17 cellular contexts compared by ENCODE assay signal in the genomic region with DNA sequence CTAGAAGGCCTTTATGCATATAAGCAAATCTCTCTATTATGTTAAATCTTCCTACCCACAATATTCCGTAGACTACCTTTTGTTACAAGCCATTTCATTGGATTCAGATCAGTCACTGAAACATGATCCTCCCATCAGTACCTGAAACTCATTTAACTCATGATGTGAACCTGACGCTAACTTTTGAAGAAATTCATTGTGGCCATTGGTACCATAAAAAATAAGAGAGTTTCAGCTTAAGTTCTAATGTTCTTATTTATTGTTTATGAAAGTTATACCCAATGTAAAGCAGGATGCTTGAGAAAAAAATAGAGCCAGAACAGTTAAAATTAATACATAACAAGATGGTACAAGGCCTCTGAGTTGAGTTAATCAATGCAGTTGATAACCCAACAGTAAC.
A peak's percentile ranks its signal among the peaks of the same experiment; 100 is the strongest.
DNase-seq lines count a peak whose midpoint lies in the region; ATAC-seq and TF ChIP-seq lines count a peak whose summit lies in the region.
"Had no signal": no experiment of that assay in that cellular context is flagged by ENCODE, and none has a peak within 500 bp of the region (broad histone marks: within the 10 kb centered on the region; RNA-seq: fewer than 3 reads in every experiment).

No MANE protein-coding gene starts in this region.

- H3K27ac Mint-ChIP-seq in GM23338, result peak overlapping the region; percentile 49
- H3K27ac Mint-ChIP-seq: B cell; CD8-positive, alpha-beta T cell had no signal

- H3K4me3 ChIP-seq in GM23338, result no peak overlapping the region
- H3K4me3 ChIP-seq in dorsolateral prefrontal cortex, result no peak overlapping the region
- no peak overlapping the region for H3K4me3 ChIP-seq in gastrocnemius medialis
- H3K4me3 ChIP-seq: BLaER1 treated with 17β-estradiol and CSF1 and Interleukin-3, amounts not matched to agents 10 nM and 100 nM; GM23248 had no signal

- no peak overlapping the region for H3K4me3 Mint-ChIP-seq in GM23338
- H3K4me3 Mint-ChIP-seq: B cell; CD8-positive, alpha-beta T cell had no signal

- H3K27me3 Mint-ChIP-seq in GM23338 (ENCODE audit: insufficient read depth, low read depth, poor library complexity), result peaks cover 1% of the 10 kb centered on the region
- H3K27me3 Mint-ChIP-seq: B cell had no signal

- H4K20me1 ChIP-seq in GM23338 (replicated peaks; ENCODE audit: insufficient read depth), result no peaks in the 10 kb centered on the region
- H4K20me1 ChIP-seq: BLaER1 treated with 17β-estradiol and CSF1 and Interleukin-3, amounts not matched to agents 10 nM and 100 nM had no signal

- DNase-seq in GM23338 (ENCODE audit: low spot score) (no peak), dorsolateral prefrontal cortex (no peak), midbrain (lab: John Stamatoyannopoulos, UW) (peak; percentile 30), superior temporal gyrus (ENCODE audit: extremely low spot score) (peak; percentile 77), NCI-H82 (lab: John Stamatoyannopoulos, UW) (no peak), EL (no peak), gastrocnemius medialis (no peak)
- DNase-seq in NK-92 treated with Interleukin-12 subunit alpha and Interleukin-12 subunit beta, amount 100 ng/mL, for 24 hours (lab: John Stamatoyannopoulos, UW), result no peak
- DNase-seq: 8988T; CD8-positive, alpha-beta T cell; DMS 273 treated with DMSO at 0.1 percent for 48 hours; GDM1; GM23248; HCEC 1CT had no signal

- no peak overlapping the region for H3K27ac ChIP-seq in GM23338 (ENCODE audit: low read depth)
- H3K27ac ChIP-seq in dorsolateral prefrontal cortex, result peak overlapping the region; percentile 40 to 100 (median 97)
- H3K27ac ChIP-seq in gastrocnemius medialis, result no peak overlapping the region
- H3K27ac ChIP-seq: BLaER1 treated with 17β-estradiol and CSF1 and Interleukin-3, amounts not matched to agents 10 nM and 100 nM; GM23248; HL-60 had no signal

- intact Hi-C loops in dorsolateral prefrontal cortex (cut with DNase I), result loop anchor here (10.0 kb wide), 2 partner anchors 54 to 104 kb away; no protein-coding TSS in a partner anchor
- intact Hi-C loops in gastrocnemius medialis (cut with DNase I; ENCODE audit: low total_unique reads), result no loop called here

- peaks cover 16% of the 10 kb centered on the region for H3K4me1 Mint-ChIP-seq in GM23338
- H3K4me1 Mint-ChIP-seq: B cell had no signal

- H3K4me1 ChIP-seq in GM23338 (ENCODE audit: insufficient read depth) (peaks cover 10% of the 10 kb centered on the region; the same call in 1 of the 2 replicates), gastrocnemius medialis (no peaks in the 10 kb centered on the region)
- H3K4me1 ChIP-seq: BLaER1 treated with 17β-estradiol and CSF1 and Interleukin-3, amounts not matched to agents 10 nM and 100 nM had no signal

- H3K36me3 Mint-ChIP-seq in GM23338 (ENCODE audit: low read depth), result no peaks in the 10 kb centered on the region
- H3K36me3 Mint-ChIP-seq: CD8-positive, alpha-beta T cell had no signal

- no peaks in the 10 kb centered on the region for H3K9me2 ChIP-seq in GM23338 (ENCODE audit: insufficient read depth)

- TF ChIP-seq CTCF in GM23338 (conservative IDR thresholded peaks at IDR 0.05; ENCODE audit: low read depth in 2 of 2) (no peak), dorsolateral prefrontal cortex (IDR thresholded peaks at IDR 0.05 in 54 of 56, conservative IDR thresholded peaks at IDR 0.05 in 2 of 56; ENCODE audit: low read depth in 1 of 56, partially characterized antibody in 56 of 56) (no peak), gastrocnemius medialis (IDR thresholded peaks at IDR 0.05 in 4 of 5, conservative IDR thresholded peaks at IDR 0.05 in 1 of 5) (no peak)

- H3K9me3 ChIP-seq in gastrocnemius medialis, result no peaks in the 10 kb centered on the region
- H3K9me3 ChIP-seq: BLaER1 treated with 17β-estradiol and CSF1 and Interleukin-3, amounts not matched to agents 10 nM and 100 nM had no signal

- H3K9me3 Mint-ChIP-seq in GM23338, result no peaks in the 10 kb centered on the region

- no peaks in the 10 kb centered on the region for H3K79me2 ChIP-seq in GM23338 (replicated peaks; ENCODE audit: insufficient read depth)

- no peak overlapping the region for H2AFZ ChIP-seq in GM23338
- H2AFZ ChIP-seq: GM23248 had no signal

- ATAC-seq in GM23338 (no peak), gastrocnemius medialis (no peak)
- ATAC-seq: CD8-positive, alpha-beta T cell had no signal

- in situ Hi-C loops in gastrocnemius medialis (cut with MboI; ENCODE audit: low sequenced_read_pairs in 4 of 4), result no loop called here

- TF ChIP-seq POLR2A in gastrocnemius medialis (IDR thresholded peaks at IDR 0.05), result no peak

- H3K36me3 ChIP-seq in GM23338 (ENCODE audit: insufficient read depth), result no peaks in the 10 kb centered on the region
- no peaks in the 10 kb centered on the region for H3K36me3 ChIP-seq in gastrocnemius medialis
- H3K36me3 ChIP-seq: BLaER1 treated with 17β-estradiol and CSF1 and Interleukin-3, amounts not matched to agents 10 nM and 100 nM had no signal

- no peaks in the 10 kb centered on the region for H3F3A ChIP-seq in GM23338 (replicated peaks; ENCODE audit: low read depth)

- H3K27me3 ChIP-seq in GM23338 (ENCODE audit: insufficient read depth) (no peaks in the 10 kb centered on the region), dorsolateral prefrontal cortex (no peaks in the 10 kb centered on the region), gastrocnemius medialis (no peaks in the 10 kb centered on the region)

- H3K4me2 ChIP-seq in GM23338, result no peak overlapping the region
- H3K4me2 ChIP-seq: BLaER1 treated with 17β-estradiol and CSF1 and Interleukin-3, amounts not matched to agents 10 nM and 100 nM had no signal

TF ChIP-seq in GM23338, 12 proteins besides CTCF, POLR2A, EP300 and RAD21:
- TF ChIP-seq JUNB (IDR thresholded peaks at IDR 0.05; ENCODE audit: unreplicated experiment), result no peak
- no peak for TF ChIP-seq NANOG (IDR thresholded peaks at IDR 0.05; ENCODE audit: borderline replicate concordance)
- no peak for TF ChIP-seq POLR2AphosphoS5 (IDR thresholded peaks at IDR 0.05; ENCODE audit: low read depth)
- no peak for TF ChIP-seq ZNF114 (CRISPR knock-in tag; IDR thresholded peaks at IDR 0.05)
- TF ChIP-seq, protein P1, sequence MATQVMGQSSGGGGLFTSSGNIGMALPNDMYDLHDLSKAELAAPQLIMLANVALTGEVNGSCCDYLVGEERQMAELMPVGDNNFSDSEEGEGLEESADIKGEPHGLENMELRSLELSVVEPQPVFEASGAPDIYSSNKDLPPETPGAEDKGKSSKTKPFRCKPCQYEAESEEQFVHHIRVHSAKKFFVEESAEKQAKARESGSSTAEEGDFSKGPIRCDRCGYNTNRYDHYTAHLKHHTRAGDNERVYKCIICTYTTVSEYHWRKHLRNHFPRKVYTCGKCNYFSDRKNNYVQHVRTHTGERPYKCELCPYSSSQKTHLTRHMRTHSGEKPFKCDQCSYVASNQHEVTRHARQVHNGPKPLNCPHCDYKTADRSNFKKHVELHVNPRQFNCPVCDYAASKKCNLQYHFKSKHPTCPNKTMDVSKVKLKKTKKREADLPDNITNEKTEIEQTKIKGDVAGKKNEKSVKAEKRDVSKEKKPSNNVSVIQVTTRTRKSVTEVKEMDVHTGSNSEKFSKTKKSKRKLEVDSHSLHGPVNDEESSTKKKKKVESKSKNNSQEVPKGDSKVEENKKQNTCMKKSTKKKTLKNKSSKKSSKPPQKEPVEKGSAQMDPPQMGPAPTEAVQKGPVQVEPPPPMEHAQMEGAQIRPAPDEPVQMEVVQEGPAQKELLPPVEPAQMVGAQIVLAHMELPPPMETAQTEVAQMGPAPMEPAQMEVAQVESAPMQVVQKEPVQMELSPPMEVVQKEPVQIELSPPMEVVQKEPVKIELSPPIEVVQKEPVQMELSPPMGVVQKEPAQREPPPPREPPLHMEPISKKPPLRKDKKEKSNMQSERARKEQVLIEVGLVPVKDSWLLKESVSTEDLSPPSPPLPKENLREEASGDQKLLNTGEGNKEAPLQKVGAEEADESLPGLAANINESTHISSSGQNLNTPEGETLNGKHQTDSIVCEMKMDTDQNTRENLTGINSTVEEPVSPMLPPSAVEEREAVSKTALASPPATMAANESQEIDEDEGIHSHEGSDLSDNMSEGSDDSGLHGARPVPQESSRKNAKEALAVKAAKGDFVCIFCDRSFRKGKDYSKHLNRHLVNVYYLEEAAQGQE (IDR thresholded peaks at IDR 0.05; ENCODE audit: unreplicated experiment), result no peak
- TF ChIP-seq CREB1 (CRISPR knock-in tag; IDR thresholded peaks at IDR 0.05; ENCODE audit: low read depth), result no peak
- no peak for TF ChIP-seq STAT1 (IDR thresholded peaks at IDR 0.05; ENCODE audit: unreplicated experiment)
- TF ChIP-seq, protein P2, sequence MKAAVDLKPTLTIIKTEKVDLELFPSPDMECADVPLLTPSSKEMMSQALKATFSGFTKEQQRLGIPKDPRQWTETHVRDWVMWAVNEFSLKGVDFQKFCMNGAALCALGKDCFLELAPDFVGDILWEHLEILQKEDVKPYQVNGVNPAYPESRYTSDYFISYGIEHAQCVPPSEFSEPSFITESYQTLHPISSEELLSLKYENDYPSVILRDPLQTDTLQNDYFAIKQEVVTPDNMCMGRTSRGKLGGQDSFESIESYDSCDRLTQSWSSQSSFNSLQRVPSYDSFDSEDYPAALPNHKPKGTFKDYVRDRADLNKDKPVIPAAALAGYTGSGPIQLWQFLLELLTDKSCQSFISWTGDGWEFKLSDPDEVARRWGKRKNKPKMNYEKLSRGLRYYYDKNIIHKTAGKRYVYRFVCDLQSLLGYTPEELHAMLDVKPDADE (IDR thresholded peaks at IDR 0.05), result no peak
- TF ChIP-seq EZH2phosphoT487 (IDR thresholded peaks at IDR 0.05; ENCODE audit: unreplicated experiment), result no peak

Comparison
In these comparisons a context has a peak if more than half of its experiments do, and no peak if none do; other contexts are left out.
1. DNase-seq: peak in midbrain (single experiment) and superior temporal gyrus (single experiment); none in GM23338 (single experiment), dorsolateral prefrontal cortex (0 of 10), NK-92 treated with Interleukin-12 subunit alpha and Interleukin-12 subunit beta, amount 100 ng/mL, for 24 hours (single experiment), NCI-H82 (single experiment), EL (single experiment) and gastrocnemius medialis (0 of 2).
2. H3K27ac ChIP-seq: peak in dorsolateral prefrontal cortex (59 of 59); none in GM23338 (single experiment) and gastrocnemius medialis (0 of 4).